ENCODE assay signal across 1 cellular context in genomic region chr11:14518820-14519219, GRCh38.
TF ChIP-seq lines count a peak whose summit lies in the region.

No MANE protein-coding gene starts in this region.

TF ChIP-seq in K562, 482 proteins besides CTCF, POLR2A, EP300 and RAD21:
- TF ChIP-seq NFIX (CRISPR knock-in tag; IDR thresholded peaks at IDR 0.05; ENCODE audit: low read depth) (no peak), ATF7 (IDR thresholded peaks at IDR 0.05) (peak; percentile 14; the same call in 1 of the 2 replicates)
